In the genomic region with DNA sequence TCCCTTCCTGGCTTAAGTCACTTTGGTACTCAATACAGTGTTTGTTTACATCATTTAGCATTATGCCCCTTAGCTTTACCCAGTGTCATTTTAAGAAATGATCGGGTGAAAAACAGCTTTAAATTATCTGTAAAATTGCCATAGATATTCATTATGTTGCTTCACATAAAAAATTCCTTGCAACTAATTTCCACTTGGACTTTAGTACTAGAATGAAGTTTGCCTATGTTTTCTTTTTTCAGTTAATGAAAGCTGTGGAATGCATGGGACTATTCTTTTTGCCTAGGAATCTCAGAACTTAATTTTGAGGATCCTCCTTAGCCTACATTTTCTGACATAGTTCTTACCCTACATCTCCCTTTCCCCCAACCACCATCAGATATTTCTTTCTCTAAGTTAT, we compare ENCODE assay signal across 16 cellular contexts. TPM values are rescaled to one million over a fixed set of nuclear protein-coding genes. Genes with fewer than 3 reads are reported as not detected.
DNase-seq lines count a peak whose midpoint lies in the region; ATAC-seq, FAIRE-seq and TF ChIP-seq lines count a peak whose summit lies in the region.
"Had no signal": no experiment of that assay in that cellular context is flagged by ENCODE, and none has a peak within 500 bp of the region (broad histone marks: within the 10 kb centered on the region; RNA-seq: fewer than 3 reads in every experiment).

No MANE protein-coding gene starts in this region.

- no peak overlapping the region for H3K4me3 Mint-ChIP-seq in astrocyte (ENCODE audit: unreplicated experiment)
- no peak overlapping the region for H3K4me3 Mint-ChIP-seq in type B pancreatic cell

- H2AK9ac ChIP-seq in IMR-90 (replicated peaks; ENCODE audit: low read depth, low read length, poor library complexity) = no peak overlapping the region

- no peak overlapping the region for H4K5ac ChIP-seq in IMR-90 (ENCODE audit: low read depth, low read length)

- H3K9me3 ChIP-seq in IMR-90 (ENCODE audit: control insufficient read depth, insufficient read depth, low read length) = no peaks in the 10 kb centered on the region
- no peaks in the 10 kb centered on the region for H3K9me3 ChIP-seq in astrocyte (ENCODE audit: insufficient read depth, low read depth, low read length)
- H3K9me3 ChIP-seq in HepG2 (ENCODE audit: low read length) = no peaks in the 10 kb centered on the region
- no peaks in the 10 kb centered on the region for H3K9me3 ChIP-seq in esophagus squamous epithelium
- H3K9me3 ChIP-seq: Peyer's patch had no signal

- H3K4me1 ChIP-seq in IMR-90 (ENCODE audit: control insufficient read depth, insufficient read depth, low read length) (peaks cover 10% of the 10 kb centered on the region), astrocyte (ENCODE audit: insufficient read depth, low read length) (peaks cover 28% of the 10 kb centered on the region), HepG2 (ENCODE audit: insufficient read depth, low read length) (peaks cover 80% of the 10 kb centered on the region), esophagus squamous epithelium (no peaks in the 10 kb centered on the region)

- H4K20me1 ChIP-seq in IMR-90 (ENCODE audit: insufficient read depth, low read length) = no peaks in the 10 kb centered on the region
- no peaks in the 10 kb centered on the region for H4K20me1 ChIP-seq in astrocyte (ENCODE audit: insufficient read depth, low read length)
- no peaks in the 10 kb centered on the region for H4K20me1 ChIP-seq in HepG2 (ENCODE audit: insufficient read depth, low read length)

- no peak overlapping the region for H4K91ac ChIP-seq in IMR-90 (ENCODE audit: insufficient read depth, low read depth, low read length)

- peak overlapping the region; percentile 57 for H2BK20ac ChIP-seq in IMR-90 (ENCODE audit: low read depth, low read length)

- POLR2A ChIA-PET in IMR-90 (lab: Charles Lee; ENCODE audit: unreplicated experiment) (interaction anchor here (1.3 kb wide), 1 partner anchor 32 kb away, joined by 5 read pairs; no protein-coding TSS in a partner anchor), HepG2 (lab: Yijun Ruan, JAX) (interaction anchor here (1.1 to 14.4 kb wide), 8 partner anchors 8 to 567 kb away, joined by 3 to 166 read pairs (median 21); a partner anchor contains a TSS)

- H3K79me1 ChIP-seq in IMR-90 (ENCODE audit: low read depth in 1 of 2, low read length in 2 of 2) = 0 out of 4 replicates have a peak, but pooled peaks cover 0 to 5% of the 10 kb centered on the region in 2 experiments

- dilution Hi-C loops in IMR-90 (cut with HindIII; ENCODE audit: low sequenced_read_pairs, unreplicated experiment) = no loop called here

- H3K4me2 ChIP-seq in IMR-90 (ENCODE audit: low read depth, low read length) (no peak overlapping the region), astrocyte (ENCODE audit: low read length) (peak overlapping the region; percentile 45), HepG2 (ENCODE audit: low read depth, low read length) (peak overlapping the region; percentile 48)
- H3K4me2 ChIP-seq: KMS-11 had no signal

- TF ChIP-seq RAD21 in IMR-90 (IDR thresholded peaks at IDR 0.05; ENCODE audit: low read length) (no peak), HepG2 (CRISPR knock-in tag; IDR thresholded peaks at IDR 0.05) (no peak)

- H3K14ac ChIP-seq in IMR-90 (replicated peaks; ENCODE audit: low read depth, low read length) = no peak overlapping the region; the same call in 1 of the 2 replicates

- no peaks in the 10 kb centered on the region for H3K9me3 Mint-ChIP-seq in astrocyte (ENCODE audit: unreplicated experiment)
- no peaks in the 10 kb centered on the region for H3K9me3 Mint-ChIP-seq in type B pancreatic cell

- TF ChIP-seq POLR2A in IMR-90 (IDR thresholded peaks at IDR 0.05; ENCODE audit: low read depth, low read length) = no peak
- no peak for TF ChIP-seq POLR2A in HepG2 (IDR thresholded peaks at IDR 0.05; ENCODE audit: insufficient read depth in 1 of 2, low read depth in 2 of 2, low read length in 2 of 2)
- TF ChIP-seq POLR2A in esophagus squamous epithelium (IDR thresholded peaks at IDR 0.05) = no peak

- H3K23ac ChIP-seq in IMR-90 (ENCODE audit: low read depth, low read length) = no peak overlapping the region

- peak overlapping the region; percentile 78 for H2BK120ac ChIP-seq in IMR-90 (ENCODE audit: low read depth, low read length)

- H2AK5ac ChIP-seq in IMR-90 (ENCODE audit: low read depth, low read length) = no peak overlapping the region

- intact Hi-C loops in IMR-90 (cut with micrococcal nuclease) = loop anchor here (1.0 kb wide), 1 partner anchor 10 kb away; no protein-coding TSS in a partner anchor
- intact Hi-C loops in HepG2 (cut with micrococcal nuclease; ENCODE audit: unreplicated experiment) = loop anchor here (2.0 kb wide), 1 partner anchor 33 kb away; no protein-coding TSS in a partner anchor
- intact Hi-C loops in esophagus squamous epithelium (cut with DNase I) = no loop called here

- no peak overlapping the region for H3K27ac ChIP-seq in IMR-90 (ENCODE audit: insufficient read depth, low read length)
- peak overlapping the region; percentile 77 for H3K27ac ChIP-seq in astrocyte (ENCODE audit: low read depth, low read length)
- peak overlapping the region; percentile 77 for H3K27ac ChIP-seq in HepG2 (ENCODE audit: extremely low read length, insufficient read depth, low read length)
- H3K27ac ChIP-seq in esophagus squamous epithelium = no peak overlapping the region
- H3K27ac ChIP-seq: KMS-11 had no signal

- BruUV-seq in IMR-90 (replicated peaks; lab: Mats Ljungman, UMichigan) = no TSS peak
- no TSS peak for BruUV-seq in HepG2 (replicated peaks; lab: Mats Ljungman, UMichigan)

- H3K36me3 Mint-ChIP-seq in astrocyte (ENCODE audit: low read depth, unreplicated experiment) (no peaks in the 10 kb centered on the region), type B pancreatic cell (no peaks in the 10 kb centered on the region)

- H3K4me3 ChIP-seq in IMR-90 (ENCODE audit: insufficient read depth, low read depth, low read length) = no peak overlapping the region
- no peak overlapping the region for H3K4me3 ChIP-seq in astrocyte (ENCODE audit: insufficient read depth, low read depth, low read length)
- no peak overlapping the region for H3K4me3 ChIP-seq in HepG2 (replicated peaks in 1 of 3; ENCODE audit: insufficient read depth in 1 of 3, low read depth in 2 of 3, low read length in 3 of 3)
- no peak overlapping the region for H3K4me3 ChIP-seq in esophagus squamous epithelium
- H3K4me3 ChIP-seq: Peyer's patch had no signal

- H3K27ac Mint-ChIP-seq in astrocyte (ENCODE audit: unreplicated experiment) = peak overlapping the region; percentile 77
- peak overlapping the region; percentile 59 for H3K27ac Mint-ChIP-seq in type B pancreatic cell

- H3K27me3 Mint-ChIP-seq in astrocyte (ENCODE audit: low read depth, unreplicated experiment) (no peaks in the 10 kb centered on the region), type B pancreatic cell (no peaks in the 10 kb centered on the region)

- TF ChIP-seq EP300 in HepG2 (IDR thresholded peaks at IDR 0.05; ENCODE audit: low read depth in 2 of 2, low read length in 2 of 2) = no peak
- TF ChIP-seq EP300 in HepG2 (CRISPR knock-in tag; IDR thresholded peaks at IDR 0.05; ENCODE audit: borderline replicate concordance) = no peak

- no peak overlapping the region for H3K9ac ChIP-seq in IMR-90 (ENCODE audit: low read depth, low read length)
- no peak overlapping the region for H3K9ac ChIP-seq in astrocyte (ENCODE audit: low read length)
- H3K9ac ChIP-seq in HepG2 (ENCODE audit: insufficient read depth, low read depth, low read length) = no peak overlapping the region
- H3K9ac ChIP-seq: KMS-11 had no signal

- CTCF ChIA-PET in IMR-90 (lab: Yijun Ruan, JAX) (interaction anchor here (1.2 to 1.6 kb wide), 3 partner anchors 9 to 33 kb away, joined by 3 to 5 read pairs (median 4); no protein-coding TSS in a partner anchor), HepG2 (lab: Yijun Ruan, JAX; ENCODE audit: low intra/inter-chr PET ratio, low total read pairs) (no interaction called here)

- in situ Hi-C loops in IMR-90 (cut with MboI; ENCODE audit: low sequenced_read_pairs) = no loop called here
- in situ Hi-C loops in HepG2 (cut with HindIII; ENCODE audit: extremely low pct_ligation_motif_present, low pct_unique_long_range_greater_than_20kb) = no loop called here

- H3K9me1 ChIP-seq in IMR-90 (ENCODE audit: insufficient read depth, low read length) = peaks cover 13% of the 10 kb centered on the region

- H3K27me3 ChIP-seq in IMR-90 (ENCODE audit: control insufficient read depth, insufficient read depth, low read length) = no peaks in the 10 kb centered on the region
- H3K27me3 ChIP-seq in astrocyte (ENCODE audit: insufficient read depth, low read length) = no peaks in the 10 kb centered on the region
- no peaks in the 10 kb centered on the region for H3K27me3 ChIP-seq in HepG2 (ENCODE audit: control insufficient read depth in 1 of 2, insufficient read depth in 2 of 2, low read length in 2 of 2)
- H3K27me3 ChIP-seq in esophagus squamous epithelium = peaks cover 0 to 15% (median 0%) of the 10 kb centered on the region in 4 donors
- H3K27me3 ChIP-seq: Peyer's patch had no signal

- no peak for DNase-seq in IMR-90
- DNase-seq in astrocyte (ENCODE audit: low read depth) = no peak
- DNase-seq in HepG2 (ENCODE audit: low spot score) = no peak
- no peak for DNase-seq in type B pancreatic cell (ENCODE audit: extremely low spot score, unreplicated experiment)
- DNase-seq in esophagus squamous epithelium (lab: John Stamatoyannopoulos, UW) = no peak
- no peak for DNase-seq in UCSD-AML1 (lab: John Stamatoyannopoulos, UW; ENCODE audit: unreplicated experiment)
- DNase-seq: NCI-H1930, NCI-H2171, NCI-H446 treated with DMSO at 0.1 percent for 48 hours, NCI-H774, Peyer's patch, SHP77 had no signal

- 0 out of 2 replicates have a peak overlapping the region, but pooled peaks have one; percentile 3 for H3K56ac ChIP-seq in IMR-90 (ENCODE audit: extremely low read depth, insufficient read depth, low read length)

- no peak overlapping the region for H3K4ac ChIP-seq in IMR-90 (ENCODE audit: low read depth, low read length)

- peak overlapping the region in 1 of 2 experiments; percentile 47; a peak in 1 of 4 replicates for H4K8ac ChIP-seq in IMR-90 (ENCODE audit: low read depth in 2 of 2, low read length in 2 of 2)

- H3K36me3 ChIP-seq in IMR-90 (ENCODE audit: control insufficient read depth, insufficient read depth, low read length) (no peaks in the 10 kb centered on the region), astrocyte (ENCODE audit: insufficient read depth, low read length) (no peaks in the 10 kb centered on the region), HepG2 (replicated peaks in 1 of 2; ENCODE audit: control insufficient read depth in 1 of 2, insufficient read depth in 2 of 2, low read length in 2 of 2) (no peaks in the 10 kb centered on the region), esophagus squamous epithelium (no peaks in the 10 kb centered on the region)
- H3K36me3 ChIP-seq: Peyer's patch had no signal

- WGBS in IMR-90 (ENCODE audit: extremely low coverage in 2 of 2, insufficient read length in 1 of 2), 2 experiments = no CpG with 5 or more reads among the region's 1 CpG
- 12% methylated on average over 1 of the region's 1 CpG for WGBS in HepG2 (ENCODE audit: low lambda C conversion rate)
- WGBS in esophagus squamous epithelium, 2 donors = 81 to 92% methylated on average over 1 of the region's 1 CpG

- no peaks in the 10 kb centered on the region for H3K79me2 ChIP-seq in astrocyte (ENCODE audit: insufficient read depth, low read length)
- H3K79me2 ChIP-seq in HepG2 (ENCODE audit: insufficient read depth, low read length) = no peaks in the 10 kb centered on the region

- 0 out of 3 replicates have a peak overlapping the region, but pooled peaks have one; percentile 15 for H2BK15ac ChIP-seq in IMR-90 (ENCODE audit: low read depth, low read length)

- H2AFZ ChIP-seq in IMR-90 (replicated peaks; ENCODE audit: low read length, poor library complexity) (no peak overlapping the region), astrocyte (ENCODE audit: low read depth, low read length) (no peak overlapping the region), HepG2 (ENCODE audit: low read length) (no peak overlapping the region)

- ATAC-seq in IMR-90 (ENCODE audit: low read depth) (0 out of 2 replicates have a peak, but pooled peaks have one; percentile 6), HepG2 (no peak), GM19324 (IDR thresholded peaks at IDR 0.05; ENCODE audit: low FRiP score, unreplicated experiment) (no peak)

- FAIRE-seq in astrocyte (lab: Jason Lieb, UNC) (no peak), HepG2 (lab: Jason Lieb, UNC) (no peak)
- FAIRE-seq: GM18507, GM19239 had no signal

- H2BK5ac ChIP-seq in IMR-90 (ENCODE audit: low read depth, low read length, poor library complexity, severe bottlenecking) = peak overlapping the region; percentile 41

- TF ChIP-seq CTCF in IMR-90 (conservative IDR thresholded peaks at IDR 0.05; ENCODE audit: low read depth, low read length) = no peak
- TF ChIP-seq CTCF in astrocyte (IDR thresholded peaks at IDR 0.05; ENCODE audit: insufficient read depth, low read depth, low read length) = no peak
- no peak for TF ChIP-seq CTCF in HepG2 (CRISPR knock-in tag; IDR thresholded peaks at IDR 0.05)
- TF ChIP-seq CTCF in type B pancreatic cell (conservative IDR thresholded peaks at IDR 0.05) = no peak
- TF ChIP-seq CTCF in esophagus squamous epithelium (IDR thresholded peaks at IDR 0.05) = no peak

- peak overlapping the region; percentile 30; the same call in 1 of the 2 replicates for H3K18ac ChIP-seq in IMR-90 (ENCODE audit: low read depth, low read length)

- H3K4me1 Mint-ChIP-seq in astrocyte (ENCODE audit: low read depth, unreplicated experiment) = peaks cover 44% of the 10 kb centered on the region
- peaks cover 31% of the 10 kb centered on the region for H3K4me1 Mint-ChIP-seq in type B pancreatic cell (ENCODE audit: unreplicated experiment)

RNA-seq across cellular contexts. Expression of a gene that starts 38.4 kb away (rescaled TPM):
- total RNA-seq in IMR-90 (2012; rRNA removed) (60.9 and 156 TPM in 2 replicates), astrocyte (63.2 and 66.8 TPM in 2 replicates), HepG2 (2016; rRNA removed; fragmentation: Illumina TruSeq; extraction: Trizol) (23.5 and 151 TPM in 2 replicates), type B pancreatic cell (ENCODE audit: low replicate concordance) (145 and 233 TPM in 2 replicates), esophagus squamous epithelium (100 to 1,000 TPM in 2 of 4 donors, 10 to 100 TPM in 2; 51.0 to 185 (median 121) TPM)
- polyA plus RNA-seq in IMR-90 (2012; rRNA removed) (70.4 and 83.3 TPM in 2 replicates), HepG2 (2011; rRNA removed) (303 and 309 TPM in 2 replicates)
- polyA plus RNA-seq in IMR-90 (2012; cell fraction: cytosol; rRNA removed) = 20.1 and 20.2 TPM in 2 replicates
- polyA plus RNA-seq in IMR-90 (2012; cell fraction: nucleus; rRNA removed; ENCODE audit: low replicate concordance) = 533 and 1,043 TPM in 2 replicates
- total RNA-seq in HepG2 (2016; cell fraction: cytosol; rRNA removed; fragmentation: Illumina TruSeq; extraction: Trizol; ENCODE audit: low read depth) = 18.9 and 19.9 TPM in 2 replicates
- total RNA-seq in HepG2 (2016; cell fraction: insoluble cytoplasmic fraction; rRNA removed; fragmentation: Illumina TruSeq; extraction: Trizol) = 22.0 and 151 TPM in 2 replicates
- total RNA-seq in HepG2 (2016; cell fraction: membrane; rRNA removed; fragmentation: Illumina TruSeq; extraction: Trizol) = 19.5 and 22.9 TPM in 2 replicates
- total RNA-seq in HepG2 (2016; cell fraction: nucleus; rRNA removed; fragmentation: Illumina TruSeq; extraction: Trizol) = 552 TPM in 2 replicates
- polyA plus RNA-seq in HepG2 (2011; cell fraction: cytosol; rRNA removed) = 35.9 and 39.3 TPM in 2 replicates
- 1,033 and 1,155 TPM in 2 replicates for polyA plus RNA-seq in HepG2 (2011; cell fraction: nucleus; rRNA removed)
- polyA plus RNA-seq in HepG2 (2012) = 118 and 121 TPM in 2 replicates
- 4.9 and 6.1 TPM in 2 replicates for polyA plus RNA-seq in HepG2 (2016; cell fraction: cytosol; fragmentation: Illumina TruSeq; extraction: Trizol; ENCODE audit: low read depth)
- polyA plus RNA-seq in HepG2 (2016; cell fraction: insoluble cytoplasmic fraction; fragmentation: Illumina TruSeq; extraction: Trizol; ENCODE audit: low read depth) = 26.1 and 28.4 TPM in 2 replicates
- polyA plus RNA-seq in HepG2 (2016; cell fraction: membrane; fragmentation: Illumina TruSeq; extraction: Trizol; ENCODE audit: low read depth) = 6.6 and 9.0 TPM in 2 replicates
- 607 and 612 TPM in 2 replicates for polyA plus RNA-seq in HepG2 (2016; cell fraction: nucleus; fragmentation: Illumina TruSeq; extraction: Trizol; ENCODE audit: insufficient read depth, low read depth)
- polyA minus RNA-seq in HepG2 (2011; rRNA and poly(A)+ RNA removed; ENCODE audit: low replicate concordance) = 138 and 193 TPM in 2 replicates
- polyA minus RNA-seq in HepG2 (2011; cell fraction: cytosol; rRNA and poly(A)+ RNA removed) = 30.6 and 49.5 TPM in 2 replicates
- 1,410 and 1,557 TPM in 2 replicates for polyA minus RNA-seq in HepG2 (2011; cell fraction: nucleus; rRNA and poly(A)+ RNA removed)

Comparison
In these comparisons a context has a peak if more than half of its experiments do, and no peak if none do; other contexts are left out.
1. H3K27ac ChIP-seq: peak in astrocyte (single experiment) and HepG2 (single experiment); none in IMR-90 (single experiment) and esophagus squamous epithelium (0 of 4).